12 cellular contexts compared by ENCODE assay signal in genomic region chr9:123687246-123687721, GRCh38.
DNase-seq lines count a peak whose midpoint lies in the region; ATAC-seq and TF ChIP-seq lines count a peak whose summit lies in the region.
"Had no signal": no experiment of that assay in that cellular context is flagged by ENCODE, and none has a peak within 500 bp of the region (broad histone marks: within the 10 kb centered on the region; RNA-seq: fewer than 3 reads in every experiment).

No MANE protein-coding gene starts in this region.

- H3K27me3 ChIP-seq in psoas muscle (ENCODE audit: insufficient read depth in 3 of 3, low read length in 2 of 3) (no peaks in the 10 kb centered on the region), mammary epithelial cell (ENCODE audit: insufficient read depth, low read length) (no peaks in the 10 kb centered on the region)
- H3K27me3 ChIP-seq: heart left ventricle had no signal

- no peak overlapping the region for H3K9ac ChIP-seq in mammary epithelial cell (ENCODE audit: insufficient read depth, low read length)
- H3K9ac ChIP-seq: SK-N-SH had no signal

- WGBS in psoas muscle, 3 donors, result 19 to 29% (median 21%) methylated on average over 6 of the region's 6 CpGs
- WGBS in mammary epithelial cell (ENCODE audit: low coverage, missing lambda C conversion rate), result 96% methylated on average over 6 of the region's 6 CpGs

- H3K27ac Mint-ChIP-seq in stimulated activated effector memory CD8-positive, alpha-beta T cell treated with anti-CD3 and anti-CD28 coated beads, Interleukin-12 subunit alpha, Interleukin-12 subunit beta, amount 100 ng/mL, for 72 hours, result no peak overlapping the region

- TF ChIP-seq CTCF in psoas muscle (IDR thresholded peaks at IDR 0.05), result no peak
- TF ChIP-seq CTCF in mammary epithelial cell (conservative IDR thresholded peaks at IDR 0.05 in 1 of 2, IDR thresholded peaks at IDR 0.05 in 1 of 2; ENCODE audit: extremely low read depth in 1 of 2, insufficient read depth in 1 of 2, low read depth in 1 of 2, low read length in 2 of 2), result no peak

- H4K20me1 ChIP-seq in mammary epithelial cell (ENCODE audit: insufficient read depth, low read length), result no peaks in the 10 kb centered on the region

- no peaks in the 10 kb centered on the region for H3K9me3 Mint-ChIP-seq in stimulated activated effector memory CD8-positive, alpha-beta T cell treated with anti-CD3 and anti-CD28 coated beads, Interleukin-12 subunit alpha, Interleukin-12 subunit beta, amount 100 ng/mL, for 72 hours
- H3K9me3 Mint-ChIP-seq: activated naive CD4-positive, alpha-beta T cell treated with anti-CD3 and anti-CD28 coated beads, Interleukin-2, amount 50 U/mL, for 72 hours had no signal

- H3K79me2 ChIP-seq in mammary epithelial cell (ENCODE audit: insufficient read depth, low read length), result no peaks in the 10 kb centered on the region

- H3K36me3 Mint-ChIP-seq in stimulated activated effector memory CD8-positive, alpha-beta T cell treated with anti-CD3 and anti-CD28 coated beads, Interleukin-12 subunit alpha, Interleukin-12 subunit beta, amount 100 ng/mL, for 72 hours, result no peaks in the 10 kb centered on the region

- peaks cover 32% of the 10 kb centered on the region for H3K4me1 ChIP-seq in psoas muscle
- H3K4me1 ChIP-seq in mammary epithelial cell (ENCODE audit: insufficient read depth, low read length), result no peaks in the 10 kb centered on the region

- no peaks in the 10 kb centered on the region for H3K36me3 ChIP-seq in psoas muscle (ENCODE audit: insufficient read depth in 1 of 2, low read depth in 1 of 2)
- no peaks in the 10 kb centered on the region for H3K36me3 ChIP-seq in mammary epithelial cell (ENCODE audit: insufficient read depth, low read length)
- H3K36me3 ChIP-seq: heart left ventricle had no signal

- no TSS peak for BruUV-seq in mammary epithelial cell (replicated peaks; lab: Mats Ljungman, UMichigan)

- intact Hi-C loops in psoas muscle (cut with DNase I), result no loop called here
- intact Hi-C loops in mammary epithelial cell (cut with micrococcal nuclease), result no loop called here

- dilution Hi-C loops in mammary epithelial cell (cut with HindIII; ENCODE audit: low sequenced_read_pairs), result no loop called here

- in situ Hi-C loops in mammary epithelial cell (cut with MboI; ENCODE audit: low sequenced_read_pairs in 2 of 2), result no loop called here

- CTCF ChIA-PET in mammary epithelial cell (lab: Charles Lee; ENCODE audit: low non-redundant PET), result no interaction called here

- H3K4me2 ChIP-seq in mammary epithelial cell (ENCODE audit: insufficient read depth, low read depth, low read length), result no peak overlapping the region
- H3K4me2 ChIP-seq: SK-N-SH had no signal

- H3K4me1 Mint-ChIP-seq in stimulated activated effector memory CD8-positive, alpha-beta T cell treated with anti-CD3 and anti-CD28 coated beads, Interleukin-12 subunit alpha, Interleukin-12 subunit beta, amount 100 ng/mL, for 72 hours, result peaks cover 21% of the 10 kb centered on the region

- no peak overlapping the region for H3K4me3 Mint-ChIP-seq in stimulated activated effector memory CD8-positive, alpha-beta T cell treated with anti-CD3 and anti-CD28 coated beads, Interleukin-12 subunit alpha, Interleukin-12 subunit beta, amount 100 ng/mL, for 72 hours

- H3K27ac ChIP-seq in psoas muscle (peak overlapping the region; percentile 48), mammary epithelial cell (ENCODE audit: insufficient read depth, low read depth, low read length) (no peak overlapping the region)

- DNase-seq in NCI-H1417 (lab: John Stamatoyannopoulos, UW) (peak in 2 of 3 experiments; percentile 8 to 55), NCI-H1417 treated with DMSO at 0.1 percent for 48 hours (lab: John Stamatoyannopoulos, UW) (no peak), NCI-H1436 (lab: John Stamatoyannopoulos, UW) (peak; percentile 44), astrocyte of the hippocampus (ENCODE audit: low read depth, low spot score) (peak; percentile 25), psoas muscle (no peak), NCI-H446 (lab: John Stamatoyannopoulos, UW) (no peak), mammary epithelial cell (no peak)
- no peak for DNase-seq in stimulated activated effector memory CD8-positive, alpha-beta T cell treated with anti-CD3 and anti-CD28 coated beads, Interleukin-12 subunit alpha, Interleukin-12 subunit beta, amount 100 ng/mL, for 72 hours (ENCODE audit: low spot score in 2 of 2)
- DNase-seq: heart left ventricle, NCI-H226, SK-N-SH had no signal

- H3K4me3 ChIP-seq in psoas muscle (peak overlapping the region; percentile 29), mammary epithelial cell (replicated peaks in 1 of 3; ENCODE audit: insufficient read depth in 1 of 3, low read depth in 2 of 3, low read length in 3 of 3) (no peak overlapping the region)
- H3K4me3 ChIP-seq: heart left ventricle had no signal

- ATAC-seq in psoas muscle, result peak in 3 of 4 donors; percentile 48 to 67 (median 49)
- no peak for ATAC-seq in stimulated activated effector memory CD8-positive, alpha-beta T cell treated with anti-CD3 and anti-CD28 coated beads, Interleukin-12 subunit alpha, Interleukin-12 subunit beta, amount 100 ng/mL, for 72 hours

- H2AFZ ChIP-seq in mammary epithelial cell (ENCODE audit: low read depth, low read length), result no peak overlapping the region

- H3K9me3 ChIP-seq in psoas muscle (no peaks in the 10 kb centered on the region), mammary epithelial cell (replicated peaks; ENCODE audit: insufficient read depth, low read length) (no peaks in the 10 kb centered on the region)
- H3K9me3 ChIP-seq: heart left ventricle, SK-N-SH had no signal

Comparison
In these comparisons a context has a peak if more than half of its experiments do, and no peak if none do; other contexts are left out.
1. DNase-seq: peak in NCI-H1417 (2 of 3), NCI-H1436 (single experiment) and astrocyte of the hippocampus (single experiment); none in NCI-H1417 treated with DMSO at 0.1 percent for 48 hours (single experiment), psoas muscle (0 of 2), NCI-H446 (0 of 2), mammary epithelial cell (single experiment) and stimulated activated effector memory CD8-positive, alpha-beta T cell treated with anti-CD3 and anti-CD28 coated beads, Interleukin-12 subunit alpha, Interleukin-12 subunit beta, amount 100 ng/mL, for 72 hours (0 of 2).